ENCODE assay signal across 1 cellular context in the genomic region with DNA sequence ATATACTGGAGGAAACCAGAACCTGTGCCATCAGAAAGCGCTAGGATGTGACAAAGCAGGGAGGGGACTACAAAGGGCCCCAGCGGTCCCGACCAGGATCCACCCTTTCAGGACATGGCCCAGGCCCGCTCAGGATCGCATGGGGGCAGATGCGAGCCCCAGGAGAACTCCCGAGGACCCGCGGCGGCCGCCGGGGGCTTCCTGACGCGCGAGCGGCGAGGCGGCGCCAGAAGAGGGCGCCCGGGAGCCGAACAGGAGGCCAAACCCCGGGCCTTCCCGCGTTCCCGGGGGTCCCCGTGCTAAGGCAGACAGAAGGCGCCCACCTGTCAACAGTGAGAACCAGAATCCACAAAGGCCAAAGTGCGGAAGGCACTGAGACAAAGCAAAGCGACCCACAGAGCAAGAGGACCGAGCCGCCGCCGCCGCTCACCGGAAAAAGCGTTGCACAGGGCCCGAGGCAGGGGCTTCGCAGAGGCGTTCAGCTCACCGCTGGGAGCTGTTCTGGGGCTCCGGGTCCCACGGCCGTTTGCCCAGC.
TF ChIP-seq lines count a peak whose summit lies in the region.

No MANE protein-coding gene starts in this region.

TF ChIP-seq in K562, 482 proteins besides CTCF, POLR2A, EP300 and RAD21 (continued from another document and continues in another):
- TF ChIP-seq, protein P1, sequence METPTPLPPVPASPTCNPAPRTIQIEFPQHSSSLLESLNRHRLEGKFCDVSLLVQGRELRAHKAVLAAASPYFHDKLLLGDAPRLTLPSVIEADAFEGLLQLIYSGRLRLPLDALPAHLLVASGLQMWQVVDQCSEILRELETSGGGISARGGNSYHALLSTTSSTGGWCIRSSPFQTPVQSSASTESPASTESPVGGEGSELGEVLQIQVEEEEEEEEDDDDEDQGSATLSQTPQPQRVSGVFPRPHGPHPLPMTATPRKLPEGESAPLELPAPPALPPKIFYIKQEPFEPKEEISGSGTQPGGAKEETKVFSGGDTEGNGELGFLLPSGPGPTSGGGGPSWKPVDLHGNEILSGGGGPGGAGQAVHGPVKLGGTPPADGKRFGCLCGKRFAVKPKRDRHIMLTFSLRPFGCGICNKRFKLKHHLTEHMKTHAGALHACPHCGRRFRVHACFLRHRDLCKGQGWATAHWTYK (CRISPR knock-in tag; IDR thresholded peaks at IDR 0.05): 0 out of 2 replicates have a peak, but pooled peaks have one; percentile 51
- no peak for TF ChIP-seq LCOR (CRISPR knock-in tag; IDR thresholded peaks at IDR 0.05)
- no peak; the same call in 1 of the 2 replicates for TF ChIP-seq BCOR (IDR thresholded peaks at IDR 0.05)
- TF ChIP-seq ETV5 (CRISPR knock-in tag; IDR thresholded peaks at IDR 0.05; ENCODE audit: low read depth): peak; percentile 31; the same call in 1 of the 2 replicates
- peak; percentile 47 for TF ChIP-seq BRD9 (IDR thresholded peaks at IDR 0.05; ENCODE audit: low read depth, partially characterized antibody)
- TF ChIP-seq ADNP (tag; IDR thresholded peaks at IDR 0.05): peak; percentile 23; the same call in 1 of the 2 replicates
- TF ChIP-seq ZZZ3 (IDR thresholded peaks at IDR 0.05): no peak
- peak; percentile 100 for TF ChIP-seq NFATC3 (IDR thresholded peaks at IDR 0.05)
- TF ChIP-seq, protein P2, sequence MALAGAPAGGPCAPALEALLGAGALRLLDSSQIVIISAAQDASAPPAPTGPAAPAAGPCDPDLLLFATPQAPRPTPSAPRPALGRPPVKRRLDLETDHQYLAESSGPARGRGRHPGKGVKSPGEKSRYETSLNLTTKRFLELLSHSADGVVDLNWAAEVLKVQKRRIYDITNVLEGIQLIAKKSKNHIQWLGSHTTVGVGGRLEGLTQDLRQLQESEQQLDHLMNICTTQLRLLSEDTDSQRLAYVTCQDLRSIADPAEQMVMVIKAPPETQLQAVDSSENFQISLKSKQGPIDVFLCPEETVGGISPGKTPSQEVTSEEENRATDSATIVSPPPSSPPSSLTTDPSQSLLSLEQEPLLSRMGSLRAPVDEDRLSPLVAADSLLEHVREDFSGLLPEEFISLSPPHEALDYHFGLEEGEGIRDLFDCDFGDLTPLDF (CRISPR knock-in tag; IDR thresholded peaks at IDR 0.05): peak; percentile 66; the same call in 1 of the 2 replicates
- TF ChIP-seq MYC (IDR thresholded peaks at IDR 0.05; ENCODE audit: low read depth, low read length): peak; percentile 28; the same call in 1 of the 2 replicates
- no peak for TF ChIP-seq MYC (CRISPR knock-in tag; IDR thresholded peaks at IDR 0.05; ENCODE audit: borderline replicate concordance, low read depth)
- TF ChIP-seq, protein P3, sequence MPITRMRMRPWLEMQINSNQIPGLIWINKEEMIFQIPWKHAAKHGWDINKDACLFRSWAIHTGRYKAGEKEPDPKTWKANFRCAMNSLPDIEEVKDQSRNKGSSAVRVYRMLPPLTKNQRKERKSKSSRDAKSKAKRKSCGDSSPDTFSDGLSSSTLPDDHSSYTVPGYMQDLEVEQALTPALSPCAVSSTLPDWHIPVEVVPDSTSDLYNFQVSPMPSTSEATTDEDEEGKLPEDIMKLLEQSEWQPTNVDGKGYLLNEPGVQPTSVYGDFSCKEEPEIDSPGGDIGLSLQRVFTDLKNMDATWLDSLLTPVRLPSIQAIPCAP (CRISPR knock-in tag; IDR thresholded peaks at IDR 0.05; ENCODE audit: borderline replicate concordance): no peak
- no peak for TF ChIP-seq SRSF1 (IDR thresholded peaks at IDR 0.05; ENCODE audit: low read depth, low read length)
- TF ChIP-seq, protein P4, sequence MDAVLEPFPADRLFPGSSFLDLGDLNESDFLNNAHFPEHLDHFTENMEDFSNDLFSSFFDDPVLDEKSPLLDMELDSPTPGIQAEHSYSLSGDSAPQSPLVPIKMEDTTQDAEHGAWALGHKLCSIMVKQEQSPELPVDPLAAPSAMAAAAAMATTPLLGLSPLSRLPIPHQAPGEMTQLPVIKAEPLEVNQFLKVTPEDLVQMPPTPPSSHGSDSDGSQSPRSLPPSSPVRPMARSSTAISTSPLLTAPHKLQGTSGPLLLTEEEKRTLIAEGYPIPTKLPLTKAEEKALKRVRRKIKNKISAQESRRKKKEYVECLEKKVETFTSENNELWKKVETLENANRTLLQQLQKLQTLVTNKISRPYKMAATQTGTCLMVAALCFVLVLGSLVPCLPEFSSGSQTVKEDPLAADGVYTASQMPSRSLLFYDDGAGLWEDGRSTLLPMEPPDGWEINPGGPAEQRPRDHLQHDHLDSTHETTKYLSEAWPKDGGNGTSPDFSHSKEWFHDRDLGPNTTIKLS (IDR thresholded peaks at IDR 0.05; ENCODE audit: borderline replicate concordance, low read depth): 0 out of 2 replicates have a peak, but pooled peaks have one; percentile 25
- TF ChIP-seq MTA1 (IDR thresholded peaks at IDR 0.05; ENCODE audit: borderline replicate concordance): no peak
- no peak for TF ChIP-seq MYNN (IDR thresholded peaks at IDR 0.05)
- TF ChIP-seq MYNN (CRISPR knock-in tag; IDR thresholded peaks at IDR 0.05): no peak
- TF ChIP-seq, protein P5, sequence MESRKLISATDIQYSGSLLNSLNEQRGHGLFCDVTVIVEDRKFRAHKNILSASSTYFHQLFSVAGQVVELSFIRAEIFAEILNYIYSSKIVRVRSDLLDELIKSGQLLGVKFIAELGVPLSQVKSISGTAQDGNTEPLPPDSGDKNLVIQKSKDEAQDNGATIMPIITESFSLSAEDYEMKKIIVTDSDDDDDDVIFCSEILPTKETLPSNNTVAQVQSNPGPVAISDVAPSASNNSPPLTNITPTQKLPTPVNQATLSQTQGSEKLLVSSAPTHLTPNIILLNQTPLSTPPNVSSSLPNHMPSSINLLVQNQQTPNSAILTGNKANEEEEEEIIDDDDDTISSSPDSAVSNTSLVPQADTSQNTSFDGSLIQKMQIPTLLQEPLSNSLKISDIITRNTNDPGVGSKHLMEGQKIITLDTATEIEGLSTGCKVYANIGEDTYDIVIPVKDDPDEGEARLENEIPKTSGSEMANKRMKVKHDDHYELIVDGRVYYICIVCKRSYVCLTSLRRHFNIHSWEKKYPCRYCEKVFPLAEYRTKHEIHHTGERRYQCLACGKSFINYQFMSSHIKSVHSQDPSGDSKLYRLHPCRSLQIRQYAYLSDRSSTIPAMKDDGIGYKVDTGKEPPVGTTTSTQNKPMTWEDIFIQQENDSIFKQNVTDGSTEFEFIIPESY (CRISPR knock-in tag; IDR thresholded peaks at IDR 0.05): peak; percentile 95
- TF ChIP-seq POLR2G (IDR thresholded peaks at IDR 0.05; ENCODE audit: low read depth, low read length): peak; percentile 57; the same call in 1 of the 2 replicates
- TF ChIP-seq ZNF668 (CRISPR knock-in tag; IDR thresholded peaks at IDR 0.05): no peak
- TF ChIP-seq, protein P6, sequence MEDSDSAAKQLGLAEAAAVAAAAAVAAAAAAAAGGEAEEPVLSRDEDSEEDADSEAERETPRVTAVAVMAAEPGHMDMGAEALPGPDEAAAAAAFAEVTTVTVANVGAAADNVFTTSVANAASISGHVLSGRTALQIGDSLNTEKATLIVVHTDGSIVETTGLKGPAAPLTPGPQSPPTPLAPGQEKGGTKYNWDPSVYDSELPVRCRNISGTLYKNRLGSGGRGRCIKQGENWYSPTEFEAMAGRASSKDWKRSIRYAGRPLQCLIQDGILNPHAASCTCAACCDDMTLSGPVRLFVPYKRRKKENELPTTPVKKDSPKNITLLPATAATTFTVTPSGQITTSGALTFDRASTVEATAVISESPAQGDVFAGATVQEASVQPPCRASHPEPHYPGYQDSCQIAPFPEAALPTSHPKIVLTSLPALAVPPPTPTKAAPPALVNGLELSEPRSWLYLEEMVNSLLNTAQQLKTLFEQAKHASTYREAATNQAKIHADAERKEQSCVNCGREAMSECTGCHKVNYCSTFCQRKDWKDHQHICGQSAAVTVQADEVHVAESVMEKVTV (CRISPR knock-in tag; IDR thresholded peaks at IDR 0.05): peak; percentile 51; the same call in 1 of the 2 replicates
- TF ChIP-seq, protein P7, sequence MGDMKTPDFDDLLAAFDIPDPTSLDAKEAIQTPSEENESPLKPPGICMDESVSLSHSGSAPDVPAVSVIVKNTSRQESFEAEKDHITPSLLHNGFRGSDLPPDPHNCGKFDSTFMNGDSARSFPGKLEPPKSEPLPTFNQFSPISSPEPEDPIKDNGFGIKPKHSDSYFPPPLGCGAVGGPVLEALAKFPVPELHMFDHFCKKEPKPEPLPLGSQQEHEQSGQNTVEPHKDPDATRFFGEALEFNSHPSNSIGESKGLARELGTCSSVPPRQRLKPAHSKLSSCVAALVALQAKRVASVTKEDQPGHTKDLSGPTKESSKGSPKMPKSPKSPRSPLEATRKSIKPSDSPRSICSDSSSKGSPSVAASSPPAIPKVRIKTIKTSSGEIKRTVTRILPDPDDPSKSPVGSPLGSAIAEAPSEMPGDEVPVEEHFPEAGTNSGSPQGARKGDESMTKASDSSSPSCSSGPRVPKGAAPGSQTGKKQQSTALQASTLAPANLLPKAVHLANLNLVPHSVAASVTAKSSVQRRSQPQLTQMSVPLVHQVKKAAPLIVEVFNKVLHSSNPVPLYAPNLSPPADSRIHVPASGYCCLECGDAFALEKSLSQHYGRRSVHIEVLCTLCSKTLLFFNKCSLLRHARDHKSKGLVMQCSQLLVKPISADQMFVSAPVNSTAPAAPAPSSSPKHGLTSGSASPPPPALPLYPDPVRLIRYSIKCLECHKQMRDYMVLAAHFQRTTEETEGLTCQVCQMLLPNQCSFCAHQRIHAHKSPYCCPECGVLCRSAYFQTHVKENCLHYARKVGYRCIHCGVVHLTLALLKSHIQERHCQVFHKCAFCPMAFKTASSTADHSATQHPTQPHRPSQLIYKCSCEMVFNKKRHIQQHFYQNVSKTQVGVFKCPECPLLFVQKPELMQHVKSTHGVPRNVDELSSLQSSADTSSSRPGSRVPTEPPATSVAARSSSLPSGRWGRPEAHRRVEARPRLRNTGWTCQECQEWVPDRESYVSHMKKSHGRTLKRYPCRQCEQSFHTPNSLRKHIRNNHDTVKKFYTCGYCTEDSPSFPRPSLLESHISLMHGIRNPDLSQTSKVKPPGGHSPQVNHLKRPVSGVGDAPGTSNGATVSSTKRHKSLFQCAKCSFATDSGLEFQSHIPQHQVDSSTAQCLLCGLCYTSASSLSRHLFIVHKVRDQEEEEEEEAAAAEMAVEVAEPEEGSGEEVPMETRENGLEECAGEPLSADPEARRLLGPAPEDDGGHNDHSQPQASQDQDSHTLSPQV (IDR thresholded peaks at IDR 0.05): peak; percentile 61; the same call in 1 of the 2 replicates
- peak; percentile 76 for TF ChIP-seq L3MBTL2 (IDR thresholded peaks at IDR 0.05)
- TF ChIP-seq SNIP1 (IDR thresholded peaks at IDR 0.05; ENCODE audit: low read depth): peak; percentile 97
- no peak for TF ChIP-seq PTBP1 (IDR thresholded peaks at IDR 0.05; ENCODE audit: low read depth, low read length)
- peak; percentile 66 for TF ChIP-seq CCNT2 (IDR thresholded peaks at IDR 0.05; ENCODE audit: borderline replicate concordance, extremely low read depth, insufficient read length, low read depth, low read length)
- TF ChIP-seq ATF7 (IDR thresholded peaks at IDR 0.05): peak; percentile 35; the same call in 1 of the 2 replicates
- TF ChIP-seq GABPA (tag; conservative IDR thresholded peaks at IDR 0.05; ENCODE audit: low read depth): 0 out of 2 replicates have a peak, but pooled peaks have one; percentile 6
- TF ChIP-seq, protein P8, sequence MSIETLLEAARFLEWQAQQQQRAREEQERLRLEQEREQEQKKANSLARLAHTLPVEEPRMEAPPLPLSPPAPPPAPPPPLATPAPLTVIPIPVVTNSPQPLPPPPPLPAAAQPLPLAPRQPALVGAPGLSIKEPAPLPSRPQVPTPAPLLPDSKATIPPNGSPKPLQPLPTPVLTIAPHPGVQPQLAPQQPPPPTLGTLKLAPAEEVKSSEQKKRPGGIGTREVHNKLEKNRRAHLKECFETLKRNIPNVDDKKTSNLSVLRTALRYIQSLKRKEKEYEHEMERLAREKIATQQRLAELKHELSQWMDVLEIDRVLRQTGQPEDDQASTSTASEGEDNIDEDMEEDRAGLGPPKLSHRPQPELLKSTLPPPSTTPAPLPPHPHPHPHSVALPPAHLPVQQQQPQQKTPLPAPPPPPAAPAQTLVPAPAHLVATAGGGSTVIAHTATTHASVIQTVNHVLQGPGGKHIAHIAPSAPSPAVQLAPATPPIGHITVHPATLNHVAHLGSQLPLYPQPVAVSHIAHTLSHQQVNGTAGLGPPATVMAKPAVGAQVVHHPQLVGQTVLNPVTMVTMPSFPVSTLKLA (conservative IDR thresholded peaks at IDR 0.05): 0 out of 4 replicates have a peak, but pooled peaks of 1 of the 2 experiments have one; percentile 31
- 0 out of 2 replicates have a peak, but pooled peaks have one; percentile 56 for TF ChIP-seq BRD4 (IDR thresholded peaks at IDR 0.05)
- TF ChIP-seq RBFOX2 (IDR thresholded peaks at IDR 0.05; ENCODE audit: low read depth, low read length): peak; percentile 62
- TF ChIP-seq, protein P9, sequence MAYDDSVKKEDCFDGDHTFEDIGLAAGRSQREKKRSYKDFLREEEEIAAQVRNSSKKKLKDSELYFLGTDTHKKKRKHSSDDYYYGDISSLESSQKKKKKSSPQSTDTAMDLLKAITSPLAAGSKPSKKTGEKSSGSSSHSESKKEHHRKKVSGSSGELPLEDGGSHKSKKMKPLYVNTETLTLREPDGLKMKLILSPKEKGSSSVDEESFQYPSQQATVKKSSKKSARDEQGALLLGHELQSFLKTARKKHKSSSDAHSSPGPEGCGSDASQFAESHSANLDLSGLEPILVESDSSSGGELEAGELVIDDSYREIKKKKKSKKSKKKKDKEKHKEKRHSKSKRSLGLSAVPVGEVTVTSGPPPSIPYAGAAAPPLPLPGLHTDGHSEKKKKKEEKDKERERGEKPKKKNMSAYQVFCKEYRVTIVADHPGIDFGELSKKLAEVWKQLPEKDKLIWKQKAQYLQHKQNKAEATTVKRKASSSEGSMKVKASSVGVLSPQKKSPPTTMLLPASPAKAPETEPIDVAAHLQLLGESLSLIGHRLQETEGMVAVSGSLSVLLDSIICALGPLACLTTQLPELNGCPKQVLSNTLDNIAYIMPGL (CRISPR knock-in tag; IDR thresholded peaks at IDR 0.05): 0 out of 2 replicates have a peak, but pooled peaks have one; percentile 42
- no peak for TF ChIP-seq FOXM1 (IDR thresholded peaks at IDR 0.05; ENCODE audit: low read depth)
- no peak for TF ChIP-seq FOXM1 (CRISPR knock-in tag; IDR thresholded peaks at IDR 0.05; ENCODE audit: low read depth)
- no peak for TF ChIP-seq GTF2F1 (IDR thresholded peaks at IDR 0.05; ENCODE audit: low read depth, low read length)
- TF ChIP-seq TGIF2 (CRISPR knock-in tag; IDR thresholded peaks at IDR 0.05): no peak
- TF ChIP-seq FOS (IDR thresholded peaks at IDR 0.05; ENCODE audit: extremely low read depth, insufficient read length): peak; percentile 43
- no peak for TF ChIP-seq ZNF766 (CRISPR knock-in tag; conservative IDR thresholded peaks at IDR 0.05)
- TF ChIP-seq HSF4 (CRISPR knock-in tag; IDR thresholded peaks at IDR 0.05; ENCODE audit: borderline replicate concordance): no peak
- no peak for TF ChIP-seq CREB1 (IDR thresholded peaks at IDR 0.05)
- TF ChIP-seq CREB1 (CRISPR knock-in tag; IDR thresholded peaks at IDR 0.05): 0 out of 2 replicates have a peak, but pooled peaks have one; percentile 47
- TF ChIP-seq YY1 (IDR thresholded peaks at IDR 0.05; ENCODE audit: borderline replicate concordance in 1 of 3, control insufficient read depth in 1 of 3, extremely low read depth in 1 of 3, insufficient read depth in 3 of 3, insufficient read length in 1 of 3, insufficient replicate concordance in 2 of 3, low read depth in 1 of 3, low read length in 2 of 3): peak in 2 of 3 experiments; percentile 36 to 42
- peak; percentile 98 for TF ChIP-seq ZBTB7A (IDR thresholded peaks at IDR 0.05; ENCODE audit: borderline replicate concordance, control insufficient read depth, low read depth, low read length)
- TF ChIP-seq ZNF24 (IDR thresholded peaks at IDR 0.05): peak; percentile 49; the same call in 1 of the 2 replicates
- 0 out of 2 replicates have a peak, but pooled peaks have one; percentile 28 for TF ChIP-seq CTBP1 (IDR thresholded peaks at IDR 0.05; ENCODE audit: borderline replicate concordance)
